23 cellular contexts compared by ENCODE assay signal in genomic region chr10:23337616-23338015, GRCh38. TPM values are rescaled to one million over a fixed set of nuclear protein-coding genes. Genes with fewer than 3 reads are reported as not detected.
DNase-seq lines count a peak whose midpoint lies in the region; ATAC-seq and TF ChIP-seq lines count a peak whose summit lies in the region.
"Had no signal": no experiment of that assay in that cellular context is flagged by ENCODE, and none has a peak within 500 bp of the region (broad histone marks: within the 10 kb centered on the region; RNA-seq: fewer than 3 reads in every experiment).

No MANE protein-coding gene starts in this region.

- H3K27ac ChIP-seq in breast epithelium = no peak overlapping the region
- H3K27ac ChIP-seq: heart left ventricle, neutrophil had no signal

- TF ChIP-seq POLR2A in breast epithelium (IDR thresholded peaks at IDR 0.05) = no peak

- H3K9me3 ChIP-seq in T-helper 17 cell (ENCODE audit: control insufficient read depth, low read length, poor library complexity, severe bottlenecking) = no peaks in the 10 kb centered on the region
- H3K9me3 ChIP-seq in breast epithelium = no peaks in the 10 kb centered on the region
- H3K9me3 ChIP-seq: heart left ventricle, MG63, neutrophil had no signal

- no peaks in the 10 kb centered on the region for H3K36me3 ChIP-seq in breast epithelium
- H3K36me3 ChIP-seq: heart left ventricle, MG63, neutrophil had no signal

- intact Hi-C loops in breast epithelium (cut with DNase I; ENCODE audit: low total_unique reads) = no loop called here

- no peak overlapping the region for H3K4me3 Mint-ChIP-seq in T-helper 17 cell
- H3K4me3 Mint-ChIP-seq in stimulated activated naive CD8-positive, alpha-beta T cell treated with anti-CD3 and anti-CD28 coated beads, Interleukin-15, amount 100 ng/mL, for 72 hours = no peak overlapping the region
- H3K4me3 Mint-ChIP-seq: activated B cell treated with CpG ODN at 0.5 μM for 24 hours; CD4-positive, CD25-positive, alpha-beta regulatory T cell; T-helper 2 cell treated with Interferon-gamma antibody and Interleukin-4, amounts not matched to agents 5 μg/mL and 100 μg/mL, for 36 hours; type B pancreatic cell had no signal

- ATAC-seq in GM21529 (IDR thresholded peaks at IDR 0.05; ENCODE audit: unreplicated experiment) (peak; percentile 36), T-helper 17 cell (no peak), HG03439 (IDR thresholded peaks at IDR 0.05; ENCODE audit: unreplicated experiment) (no peak)
- peak; percentile 71 for ATAC-seq in stimulated activated naive CD8-positive, alpha-beta T cell treated with anti-CD3 and anti-CD28 coated beads, Interleukin-15, amount 100 ng/mL, for 72 hours
- ATAC-seq: heart left ventricle had no signal

- no peak for TF ChIP-seq CTCF in breast epithelium (IDR thresholded peaks at IDR 0.05)

- H3K27me3 Mint-ChIP-seq in T-helper 17 cell = no peaks in the 10 kb centered on the region
- H3K27me3 Mint-ChIP-seq in stimulated activated naive CD8-positive, alpha-beta T cell treated with anti-CD3 and anti-CD28 coated beads, Interleukin-15, amount 100 ng/mL, for 72 hours = no peaks in the 10 kb centered on the region
- H3K27me3 Mint-ChIP-seq: CD4-positive, CD25-positive, alpha-beta regulatory T cell had no signal

- DNase-seq in stimulated activated CD4-positive, alpha-beta T cell treated with anti-CD3 and anti-CD28 coated beads, Interleukin-4, amount 100 ng/mL, for 24 hours = peak; percentile 24
- DNase-seq in stimulated activated CD4-positive, alpha-beta T cell treated with anti-CD3 and anti-CD28 coated beads, Interleukin-2, amount 100 ng/mL, for 24 hours = no peak
- no peak for DNase-seq in T-helper 17 cell
- DNase-seq in stimulated activated naive CD8-positive, alpha-beta T cell treated with anti-CD3 and anti-CD28 coated beads, Interleukin-15, amount 100 ng/mL, for 72 hours = peak in 1 of 2 donors; percentile 31
- DNase-seq in HUDEP-2 (lab: John Stamatoyannopoulos, UW; ENCODE audit: unreplicated experiment in 76 of 76) = no peak
- no peak for DNase-seq in breast epithelium (ENCODE audit: low spot score in 2 of 2)
- DNase-seq: activated B cell treated with CpG ODN at 0.5 μM for 24 hours; CD4-positive, CD25-positive, alpha-beta regulatory T cell; GOT3; heart left ventricle; mesenchymal stem cell; MG63; NCI-H1417 treated with DMSO at 0.1 percent for 48 hours; NCI-H2107 had no signal

- no peaks in the 10 kb centered on the region for H3K27me3 ChIP-seq in breast epithelium
- H3K27me3 ChIP-seq: MG63 had no signal

- no peaks in the 10 kb centered on the region for H3K4me1 ChIP-seq in breast epithelium

- H3K4me1 Mint-ChIP-seq in T-helper 17 cell = peaks cover 21% of the 10 kb centered on the region
- peaks cover 83% of the 10 kb centered on the region for H3K4me1 Mint-ChIP-seq in stimulated activated naive CD8-positive, alpha-beta T cell treated with anti-CD3 and anti-CD28 coated beads, Interleukin-15, amount 100 ng/mL, for 72 hours

- H3K9me3 Mint-ChIP-seq in stimulated activated naive CD8-positive, alpha-beta T cell treated with anti-CD3 and anti-CD28 coated beads, Interleukin-15, amount 100 ng/mL, for 72 hours = peaks cover 0 to 10% of the 10 kb centered on the region in 2 donors
- H3K9me3 Mint-ChIP-seq: activated B cell treated with CpG ODN at 0.5 μM for 24 hours; activated T-helper 2 cell treated with anti-CD3 and anti-CD28 coated beads, Interferon-gamma antibody, Interleukin-2, Interleukin-4, amounts not matched to agents 10 μg/mL and 5 μg/mL and 100 μg/mL, durations not matched to agents 14 hours and 24 hours and 36 hours; CD4-positive, CD25-positive, alpha-beta regulatory T cell; T-helper 2 cell treated with Interferon-gamma antibody and Interleukin-4, amounts not matched to agents 5 μg/mL and 100 μg/mL, for 36 hours; type B pancreatic cell had no signal

- no peak overlapping the region for H3K4me3 ChIP-seq in breast epithelium
- H3K4me3 ChIP-seq: heart left ventricle, MG63 had no signal

- peak overlapping the region; percentile 34 for H3K27ac Mint-ChIP-seq in T-helper 17 cell
- no peak overlapping the region for H3K27ac Mint-ChIP-seq in stimulated activated naive CD8-positive, alpha-beta T cell treated with anti-CD3 and anti-CD28 coated beads, Interleukin-15, amount 100 ng/mL, for 72 hours
- H3K27ac Mint-ChIP-seq: activated B cell treated with CpG ODN at 0.5 μM for 24 hours; activated T-helper 2 cell treated with anti-CD3 and anti-CD28 coated beads, Interferon-gamma antibody, Interleukin-2, Interleukin-4, amounts not matched to agents 10 μg/mL and 5 μg/mL and 100 μg/mL, durations not matched to agents 14 hours and 24 hours and 36 hours; T-helper 2 cell treated with Interferon-gamma antibody and Interleukin-4, amounts not matched to agents 5 μg/mL and 100 μg/mL, for 36 hours; type B pancreatic cell had no signal

- no peaks in the 10 kb centered on the region for H3K36me3 Mint-ChIP-seq in T-helper 17 cell (ENCODE audit: low read depth)
- H3K36me3 Mint-ChIP-seq: CD4-positive, CD25-positive, alpha-beta regulatory T cell; type B pancreatic cell had no signal

RNA-seq across cellular contexts. Expression of gene C10orf67, which starts 7.0 kb away (rescaled TPM):
- total RNA-seq in T-helper 17 cell (under 1 TPM in 1 of 2 donors, not detected in 1; 0.26 TPM), breast epithelium (under 1 TPM in 1 of 3 donors, not detected in 2; 0.29 TPM)
- total RNA-seq: activated B cell treated with CpG ODN at 0.5 μM for 24 hours; activated T-helper 2 cell treated with anti-CD3 and anti-CD28 coated beads, Interferon-gamma antibody, Interleukin-2, Interleukin-4, amounts not matched to agents 10 μg/mL and 5 μg/mL and 100 μg/mL, durations not matched to agents 14 hours and 24 hours and 36 hours; myocyte; NCI-H460; SK-MEL-5 had no signal

Comparison
In these comparisons a context has a peak if more than half of its experiments do, and no peak if none do; other contexts are left out.
1. ATAC-seq: peak in GM21529 (single experiment) and stimulated activated naive CD8-positive, alpha-beta T cell treated with anti-CD3 and anti-CD28 coated beads, Interleukin-15, amount 100 ng/mL, for 72 hours (single experiment); none in T-helper 17 cell (single experiment) and HG03439 (single experiment).